9 cellular contexts compared by ENCODE assay signal in the genomic region with DNA sequence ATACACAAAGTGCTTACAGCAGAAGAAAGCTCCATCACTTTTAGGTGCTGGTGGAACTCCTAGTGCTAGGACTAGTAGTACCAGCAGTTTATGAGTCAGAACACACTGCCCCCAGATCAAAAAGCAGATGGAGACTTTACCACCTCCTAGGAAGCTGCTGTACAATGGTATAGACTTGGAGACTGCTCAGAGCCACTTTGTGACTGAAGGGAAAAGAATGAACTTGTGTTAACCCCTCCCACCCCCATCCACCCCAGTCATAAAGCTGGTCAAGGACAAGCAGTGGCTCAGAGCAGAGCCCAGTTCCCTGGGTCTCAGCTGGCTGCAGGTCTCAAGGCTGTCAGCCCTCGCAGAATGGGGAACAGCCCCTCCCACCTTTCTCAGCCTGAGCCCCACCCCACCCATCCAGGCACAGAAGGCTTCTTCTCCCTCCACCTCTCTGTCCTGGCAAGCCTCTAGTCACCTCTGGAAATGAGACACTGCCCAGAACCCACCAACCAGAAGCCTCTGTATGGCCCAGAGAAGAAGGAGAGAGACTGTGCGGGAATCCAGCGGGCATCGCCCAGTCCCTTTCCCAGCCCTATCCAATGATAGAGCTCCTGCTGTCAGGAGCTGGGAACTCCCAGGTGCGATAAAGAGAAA. TPM values are rescaled to one million over a fixed set of nuclear protein-coding genes. Genes with fewer than 3 reads are reported as not detected.
A peak's percentile ranks its signal among the peaks of the same experiment; 100 is the strongest.
DNase-seq lines count a peak whose midpoint lies in the region; ATAC-seq and TF ChIP-seq lines count a peak whose summit lies in the region.
"Had no signal": no experiment of that assay in that cellular context is flagged by ENCODE, and none has a peak within 500 bp of the region (broad histone marks: within the 10 kb centered on the region; RNA-seq: fewer than 3 reads in every experiment).

No MANE protein-coding gene starts in this region.

- H3K36me3 ChIP-seq in colonic mucosa (no peaks in the 10 kb centered on the region), BE2C (no peaks in the 10 kb centered on the region)

- no peaks in the 10 kb centered on the region for H3K27me3 ChIP-seq in colonic mucosa
- H3K27me3 ChIP-seq in BE2C: no peaks in the 10 kb centered on the region

- H3K27ac ChIP-seq in C4-2B (peak overlapping the region; percentile 1; the same call in 1 of the 2 replicates), colonic mucosa (peak overlapping the region; percentile 54)

- H3K4me1 ChIP-seq in colonic mucosa: peaks cover 27% of the 10 kb centered on the region
- no peaks in the 10 kb centered on the region for H3K4me1 ChIP-seq in BE2C

- no peak overlapping the region for H3K4me3 ChIP-seq in colonic mucosa
- no peak overlapping the region for H3K4me3 ChIP-seq in BE2C (ENCODE audit: low read depth, low read length)

- DNase-seq in LHCN-M2 (ENCODE audit: low read depth): peak; percentile 96
- peak; percentile 67 for DNase-seq in colonic mucosa
- DNase-seq in omental fat pad (ENCODE audit: low spot score): no peak
- no peak for DNase-seq in BE2C
- DNase-seq: activated CD4-positive, alpha-beta memory T cell treated with anti-CD3 and anti-CD28 coated beads, Interleukin-2, amount 10 ng/mL, durations not matched to agents 7 days and 5 days had no signal

- TF ChIP-seq CTCF in C4-2B (conservative IDR thresholded peaks at IDR 0.05) (no peak), colonic mucosa (IDR thresholded peaks at IDR 0.05) (no peak), omental fat pad (IDR thresholded peaks at IDR 0.05) (no peak), BE2C (IDR thresholded peaks at IDR 0.05; ENCODE audit: low read depth, low read length) (no peak)

- intact Hi-C loops in colonic mucosa (cut with DNase I): no loop called here

- ATAC-seq in omental fat pad (ENCODE audit: low FRiP score) (peak; percentile 38), GM19452 (IDR thresholded peaks at IDR 0.05; ENCODE audit: unreplicated experiment) (no peak), GM19395 (IDR thresholded peaks at IDR 0.05; ENCODE audit: unreplicated experiment) (no peak), GM21786 (IDR thresholded peaks at IDR 0.05; ENCODE audit: unreplicated experiment) (no peak)

- H3K9me3 ChIP-seq in colonic mucosa: no peaks in the 10 kb centered on the region
- no peaks in the 10 kb centered on the region for H3K9me3 ChIP-seq in BE2C

- H3K9ac ChIP-seq in colonic mucosa (ENCODE audit: low read depth in 2 of 2, low read length in 2 of 2): peak overlapping the region in 1 of 2 donors; percentile 38

RNA-seq across cellular contexts. Expression of gene PACSIN2, which starts 23.8 kb away (rescaled TPM):
- total RNA-seq in LHCN-M2 (2014; rRNA removed): 66.3 and 66.8 TPM in 2 replicates
- 44.8 TPM for polyA plus RNA-seq in LHCN-M2 (2012)
- 100 to 1,000 TPM; 143 to 160 TPM for total RNA-seq in colonic mucosa
- total RNA-seq in omental fat pad: 100 to 1,000 TPM in 1 of 4 donors, 10 to 100 TPM in 3; 39.0 to 111 (median 51.3) TPM
- 45.9 TPM for polyA plus RNA-seq in BE2C (2012; ENCODE audit: insufficient read depth, insufficient read length, low read depth)

Comparison
In these comparisons a context has a peak if more than half of its experiments do, and no peak if none do; other contexts are left out.
1. DNase-seq: peak in LHCN-M2 (single experiment) and colonic mucosa (single experiment); none in omental fat pad (single experiment) and BE2C (single experiment).